ENCODE assay signal across 22 cellular contexts in the genomic region with DNA sequence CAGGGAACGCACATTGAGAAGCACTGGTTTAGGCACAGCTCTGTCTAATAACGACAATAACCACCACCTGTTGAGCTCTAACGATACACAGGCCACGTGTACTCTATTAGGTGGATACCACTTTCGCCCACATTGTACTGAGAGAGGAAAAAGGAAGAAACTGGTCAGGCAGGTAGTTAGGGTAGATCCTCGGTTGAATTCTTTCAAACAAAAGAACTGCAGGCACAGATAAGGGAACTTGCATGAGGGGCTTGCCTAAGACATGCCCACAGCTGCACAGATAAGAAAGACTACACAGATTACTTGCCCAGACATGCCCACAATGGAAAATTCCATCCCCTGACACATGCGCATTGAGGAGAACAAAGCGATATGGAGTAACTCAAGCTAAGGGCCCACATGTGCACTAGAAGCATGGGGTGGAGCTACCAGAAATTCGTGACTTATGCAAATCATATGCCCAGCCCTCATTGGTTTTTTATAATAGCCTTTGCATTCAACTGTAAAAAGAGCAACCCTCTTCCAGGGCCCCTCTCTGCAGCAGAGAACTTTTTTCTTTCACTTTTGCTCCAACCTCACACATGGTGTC.
A peak's percentile ranks its signal among the peaks of the same experiment; 100 is the strongest.
DNase-seq lines count a peak whose midpoint lies in the region; FAIRE-seq and TF ChIP-seq lines count a peak whose summit lies in the region.
"Had no signal": no experiment of that assay in that cellular context is flagged by ENCODE, and none has a peak within 500 bp of the region (broad histone marks: within the 10 kb centered on the region; RNA-seq: fewer than 3 reads in every experiment).

No MANE protein-coding gene starts in this region.

- H3K4me2 ChIP-seq in OCI-LY7 (ENCODE audit: low read length) (no peak overlapping the region), H1 (ENCODE audit: insufficient read depth in 1 of 2, low read depth in 2 of 2, low read length in 2 of 2) (no peak overlapping the region), trophoblast cell (ENCODE audit: low read length) (no peak overlapping the region)

- no peak overlapping the region for H3K4me3 Mint-ChIP-seq in activated naive CD8-positive, alpha-beta T cell treated with anti-CD3 and anti-CD28 coated beads for 36 hours
- H3K4me3 Mint-ChIP-seq: activated naive CD4-positive, alpha-beta T cell treated with anti-CD3 and anti-CD28 coated beads for 36 hours; CD4-positive, CD25-positive, alpha-beta regulatory T cell; natural killer cell; stimulated activated memory B cell treated with anti-CD40 and anti-IgM and Interleukin-4, amounts not matched to agents 10 μg/mL and 1 μg/mL and 100 μg/mL, for 72 hours had no signal

- no peak overlapping the region for H4K8ac ChIP-seq in H1 (ENCODE audit: extremely low read depth, insufficient read depth, low read length)
- peak overlapping the region; percentile 58 for H4K8ac ChIP-seq in trophoblast cell (ENCODE audit: low read depth, low read length)

- no peaks in the 10 kb centered on the region for H3K27me3 ChIP-seq in H1 (replicated peaks in 1 of 4; ENCODE audit: control insufficient read depth in 3 of 4, extremely low read depth in 1 of 4, insufficient read depth in 3 of 4, low read length in 3 of 4)
- no peaks in the 10 kb centered on the region for H3K27me3 ChIP-seq in trophoblast cell (ENCODE audit: insufficient read depth, low read length)
- H3K27me3 ChIP-seq: esophagus muscularis mucosa, sigmoid colon had no signal

- no peak overlapping the region for H3K56ac ChIP-seq in H1 (replicated peaks; ENCODE audit: insufficient read length, low read depth, low read length)

- H3K79me2 ChIP-seq in OCI-LY7 (ENCODE audit: insufficient read depth, low read depth, low read length) (no peaks in the 10 kb centered on the region), H1 (ENCODE audit: control insufficient read depth in 1 of 2, insufficient read depth in 2 of 2, low read length in 2 of 2) (no peaks in the 10 kb centered on the region), trophoblast cell (ENCODE audit: control insufficient read depth, insufficient read depth, low read length, poor library complexity) (no peaks in the 10 kb centered on the region)

- H2BK120ac ChIP-seq in H1 (replicated peaks; ENCODE audit: low read depth, low read length) (peak overlapping the region; percentile 88), trophoblast cell (ENCODE audit: insufficient read depth, low read length, poor library complexity) (peak overlapping the region; percentile 78)

- peaks cover 9% of the 10 kb centered on the region; the same call in 1 of the 2 replicates for H3K9me3 ChIP-seq in OCI-LY7 (ENCODE audit: low read length)
- peaks cover 11 to 13% of the 10 kb centered on the region in 2 experiments for H3K9me3 ChIP-seq in H1 (ENCODE audit: insufficient read depth in 2 of 2, low read depth in 1 of 2, low read length in 1 of 2)
- peaks cover 4% of the 10 kb centered on the region for H3K9me3 ChIP-seq in trophoblast cell (ENCODE audit: insufficient read depth, low read depth, low read length)
- H3K9me3 ChIP-seq: esophagus muscularis mucosa, sigmoid colon had no signal

- H3K23ac ChIP-seq in H1 (ENCODE audit: insufficient read length): no peak overlapping the region
- H3K23ac ChIP-seq in trophoblast cell (ENCODE audit: low read length): no peak overlapping the region

- H3K27me3 Mint-ChIP-seq in activated naive CD8-positive, alpha-beta T cell treated with anti-CD3 and anti-CD28 coated beads for 36 hours: peaks cover 10% of the 10 kb centered on the region
- H3K27me3 Mint-ChIP-seq: CD4-positive, CD25-positive, alpha-beta regulatory T cell had no signal

- no peak for TF ChIP-seq POLR2A in H1 (IDR thresholded peaks at IDR 0.05; ENCODE audit: control extremely low read depth in 1 of 2, low read depth in 2 of 2, low read length in 2 of 2)

- H3K14ac ChIP-seq in H1 (ENCODE audit: insufficient read length) (no peak overlapping the region), trophoblast cell (ENCODE audit: low read length) (peak overlapping the region; percentile 31)

- TF ChIP-seq RAD21 in H1 (IDR thresholded peaks at IDR 0.05 in 1 of 2, conservative IDR thresholded peaks at IDR 0.05 in 1 of 2; ENCODE audit: low read depth in 2 of 2, low read length in 2 of 2): no peak

- H4K91ac ChIP-seq in H1 (replicated peaks; ENCODE audit: insufficient read length, low read length) (peak overlapping the region; percentile 84), trophoblast cell (ENCODE audit: low read depth, low read length) (peak overlapping the region; percentile 89)

- H4K12ac ChIP-seq in trophoblast cell (ENCODE audit: low read depth, low read length): no peak overlapping the region

- H3K23me2 ChIP-seq in H1 (ENCODE audit: low read depth, low read length): no peaks in the 10 kb centered on the region

- H3K36me3 ChIP-seq in OCI-LY7 (ENCODE audit: insufficient read depth, low read length): no peaks in the 10 kb centered on the region
- H3K36me3 ChIP-seq in H1 (ENCODE audit: control insufficient read depth in 2 of 4, insufficient read depth in 4 of 4, low read length in 3 of 4): peaks cover 0 to 8% (median 0%) of the 10 kb centered on the region in 4 experiments; a peak in 2 of 8 replicates
- H3K36me3 ChIP-seq in trophoblast cell (ENCODE audit: control insufficient read depth in 1 of 2, insufficient read depth in 2 of 2, low read length in 2 of 2): no peaks in the 10 kb centered on the region
- H3K36me3 ChIP-seq: esophagus muscularis mucosa, sigmoid colon had no signal

- no peak overlapping the region for H3K27ac ChIP-seq in OCI-LY7 (ENCODE audit: low read depth, low read length, poor library complexity, severe bottlenecking)
- no peak overlapping the region; the same call in 1 of the 2 replicates for H3K27ac ChIP-seq in H1 (ENCODE audit: low read depth, low read length)
- no peak overlapping the region for H3K27ac ChIP-seq in trophoblast cell (ENCODE audit: low read depth, low read length)
- H3K27ac ChIP-seq: esophagus muscularis mucosa, sigmoid colon had no signal

- H4K20me1 ChIP-seq in OCI-LY7 (ENCODE audit: insufficient read depth, low read length) (no peaks in the 10 kb centered on the region), H1 (replicated peaks in 1 of 2; ENCODE audit: control insufficient read depth in 1 of 2, insufficient read depth in 2 of 2, low read length in 2 of 2) (no peaks in the 10 kb centered on the region)

- no peak for FAIRE-seq in H1 (lab: Jason Lieb, UNC)

- no peak overlapping the region for H4K5ac ChIP-seq in H1 (ENCODE audit: insufficient read length, low read depth, low read length)

- peaks cover 27% of the 10 kb centered on the region for H3K4me1 ChIP-seq in OCI-LY7 (ENCODE audit: insufficient read depth, low read length, poor library complexity, severe bottlenecking)
- no peaks in the 10 kb centered on the region for H3K4me1 ChIP-seq in H1 (replicated peaks in 1 of 4; ENCODE audit: control insufficient read depth in 3 of 4, insufficient read depth in 4 of 4, low read length in 3 of 4)
- H3K4me1 ChIP-seq in trophoblast cell (ENCODE audit: control insufficient read depth in 1 of 2, insufficient read depth in 2 of 2, low read length in 2 of 2): no peaks in the 10 kb centered on the region
- H3K4me1 ChIP-seq: esophagus muscularis mucosa, sigmoid colon had no signal

- CTCF ChIA-PET in OCI-LY7 (lab: Charles Lee; ENCODE audit: unreplicated experiment): no interaction called here
- CTCF ChIA-PET in H1 (lab: Charles Lee; ENCODE audit: partially characterized antibody): no interaction called here

- no peak overlapping the region for H2AK5ac ChIP-seq in H1 (ENCODE audit: low read depth, low read length)
- H2AK5ac ChIP-seq in trophoblast cell (ENCODE audit: low read length): no peak overlapping the region

- no peak for TF ChIP-seq EP300 in H1 (IDR thresholded peaks at IDR 0.05; ENCODE audit: borderline replicate concordance in 1 of 2, low read depth in 2 of 2, low read length in 2 of 2)

- H2AFZ ChIP-seq in OCI-LY7 (ENCODE audit: low read length) (peak overlapping the region; percentile 53), H1 (ENCODE audit: low read length) (peak overlapping the region; percentile 86; the same call in 1 of the 2 replicates), trophoblast cell (ENCODE audit: insufficient read depth, low read length, poor library complexity) (no peak overlapping the region)

- no peak overlapping the region for H3K27ac Mint-ChIP-seq in activated naive CD8-positive, alpha-beta T cell treated with anti-CD3 and anti-CD28 coated beads for 36 hours
- H3K27ac Mint-ChIP-seq: activated naive CD4-positive, alpha-beta T cell treated with anti-CD3 and anti-CD28 coated beads for 36 hours; CD4-positive, CD25-positive, alpha-beta regulatory T cell; natural killer cell; stimulated activated memory B cell treated with anti-CD40 and anti-IgM and Interleukin-4, amounts not matched to agents 10 μg/mL and 1 μg/mL and 100 μg/mL, for 72 hours had no signal

- H3K18ac ChIP-seq in H1 (ENCODE audit: extremely low read depth, low read length): peak overlapping the region; percentile 84; the same call in 1 of the 2 replicates
- no peak overlapping the region for H3K18ac ChIP-seq in trophoblast cell (ENCODE audit: low read length)

- BruUV-seq in OCI-LY7 (replicated peaks; lab: Mats Ljungman, UMichigan): no TSS peak

- no peaks in the 10 kb centered on the region for H3K9me2 ChIP-seq in OCI-LY7 (ENCODE audit: insufficient read depth, low read length)

- intact Hi-C loops in OCI-LY7 (cut with micrococcal nuclease; ENCODE audit: unreplicated experiment): no loop called here

- H2BK20ac ChIP-seq in H1 (ENCODE audit: low read length): no peak overlapping the region; the same call in 1 of the 2 replicates

- H2BK15ac ChIP-seq in H1 (ENCODE audit: low read length): no peak overlapping the region

- DNase-seq in NCI-H748 (lab: John Stamatoyannopoulos, UW; ENCODE audit: unreplicated experiment) (peak; percentile 46), NCI-H748 treated with DMSO at 0.1 percent for 48 hours (lab: John Stamatoyannopoulos, UW) (no peak), OCI-LY7 (ENCODE audit: low spot score) (peak; percentile 30), H1 (ENCODE audit: low read depth in 1 of 2, low spot score in 2 of 2) (no peak), trophoblast cell (peak in 1 of 2 donors; percentile 20), 8988T (no peak), germinal center (ENCODE audit: low spot score) (no peak)
- DNase-seq in activated naive CD8-positive, alpha-beta T cell treated with anti-CD3 and anti-CD28 coated beads for 36 hours: no peak
- DNase-seq: activated CD8-positive, alpha-beta memory T cell treated with anti-CD3 and anti-CD28 coated beads for 24 hours; activated naive CD4-positive, alpha-beta T cell treated with anti-CD3 and anti-CD28 coated beads for 36 hours; activated T-cell treated with anti-CD3 and anti-CD28 coated beads, Interleukin-2, amount 50 U/mL, for 48 hours; anterior cingulate cortex; CD4-positive, CD25-positive, alpha-beta regulatory T cell; DMS153; left cardiac atrium; natural killer cell; NCI-H1694 treated with DMSO at 0.1 percent for 48 hours; NCI-H345; NK-92 treated with Interleukin-12 subunit alpha and Interleukin-12 subunit beta, amount 100 ng/mL, for 24 hours; sigmoid colon had no signal

- POLR2A ChIA-PET in OCI-LY7 (lab: Charles Lee): interaction anchor here (0.6 kb wide), 2 partner anchors 231 to 386 kb away, joined by 3 to 5 read pairs; no protein-coding TSS in a partner anchor
- POLR2A ChIA-PET in H1 (lab: Charles Lee; ENCODE audit: partially characterized antibody): no interaction called here

- no peak overlapping the region for H3K4me3 ChIP-seq in OCI-LY7 (ENCODE audit: low read depth, low read length, poor library complexity, severe bottlenecking)
- H3K4me3 ChIP-seq in H1 (ENCODE audit: extremely low read depth in 1 of 4, insufficient read depth in 2 of 4, low read depth in 3 of 4, low read length in 4 of 4): no peak overlapping the region
- no peak overlapping the region for H3K4me3 ChIP-seq in trophoblast cell (ENCODE audit: low read depth, low read length)
- H3K4me3 ChIP-seq: esophagus muscularis mucosa, sigmoid colon had no signal

- WGBS in H1 (ENCODE audit: extremely low coverage in 1 of 2, insufficient coverage in 1 of 2, insufficient read length in 1 of 2, insufficient replicate concordance in 2 of 2, low coverage in 1 of 2, low lambda C conversion rate in 2 of 2, missing lambda C conversion rate in 1 of 2), 2 experiments: 91% methylated on average over 8 of the region's 9 CpGs; no CpG with 5 or more reads in 1 of the 2 experiments
- no CpG with 5 or more reads among the region's 9 CpGs for WGBS in trophoblast cell (ENCODE audit: extremely low coverage, insufficient coverage, insufficient read length)

- no peak for TF ChIP-seq CTCF in OCI-LY7 (conservative IDR thresholded peaks at IDR 0.05; ENCODE audit: low read length)
- no peak for TF ChIP-seq CTCF in H1 (IDR thresholded peaks at IDR 0.05; ENCODE audit: control extremely low read depth in 1 of 3, insufficient read depth in 1 of 3, low read depth in 1 of 3, low read length in 3 of 3)

- H3K4ac ChIP-seq in H1 (replicated peaks; ENCODE audit: insufficient read length, low read depth, low read length) (peak overlapping the region; percentile 36), trophoblast cell (ENCODE audit: low read depth, low read length) (no peak overlapping the region)

- H3K4me1 Mint-ChIP-seq in activated naive CD8-positive, alpha-beta T cell treated with anti-CD3 and anti-CD28 coated beads for 36 hours: no peaks in the 10 kb centered on the region
- H3K4me1 Mint-ChIP-seq: CD4-positive, CD25-positive, alpha-beta regulatory T cell; natural killer cell; stimulated activated memory B cell treated with anti-CD40 and anti-IgM and Interleukin-4, amounts not matched to agents 10 μg/mL and 1 μg/mL and 100 μg/mL, for 72 hours had no signal

- H3K79me1 ChIP-seq in H1 (ENCODE audit: low read depth, low read length) (no peaks in the 10 kb centered on the region), trophoblast cell (ENCODE audit: low read length) (no peaks in the 10 kb centered on the region)

- H3K9ac ChIP-seq in H1 (replicated peaks in 1 of 4; ENCODE audit: extremely low read depth in 1 of 4, low read depth in 3 of 4, low read length in 3 of 4): no peak overlapping the region
- no peak overlapping the region for H3K9ac ChIP-seq in trophoblast cell (ENCODE audit: low read length)

- H3K9me3 Mint-ChIP-seq in activated naive CD8-positive, alpha-beta T cell treated with anti-CD3 and anti-CD28 coated beads for 36 hours: peaks cover 1% of the 10 kb centered on the region

- peaks cover 1% of the 10 kb centered on the region for H3K36me3 Mint-ChIP-seq in activated naive CD8-positive, alpha-beta T cell treated with anti-CD3 and anti-CD28 coated beads for 36 hours
- H3K36me3 Mint-ChIP-seq: CD4-positive, CD25-positive, alpha-beta regulatory T cell; natural killer cell; stimulated activated memory B cell treated with anti-CD40 and anti-IgM and Interleukin-4, amounts not matched to agents 10 μg/mL and 1 μg/mL and 100 μg/mL, for 72 hours had no signal

- no peak overlapping the region; the same call in 1 of the 2 replicates for H2BK12ac ChIP-seq in H1 (ENCODE audit: low read depth, low read length)
- peak overlapping the region; percentile 80 for H2BK12ac ChIP-seq in trophoblast cell (ENCODE audit: low read length)

- H2BK5ac ChIP-seq in H1 (ENCODE audit: low read depth, low read length): peak overlapping the region; percentile 97; the same call in 1 of the 2 replicates
- peak overlapping the region; percentile 26 for H2BK5ac ChIP-seq in trophoblast cell (ENCODE audit: low read depth, low read length, poor library complexity)

Comparison
In these comparisons a context has a peak if more than half of its experiments do, and no peak if none do; other contexts are left out.
1. DNase-seq: peak in NCI-H748 (single experiment) and OCI-LY7 (single experiment); none in NCI-H748 treated with DMSO at 0.1 percent for 48 hours (single experiment), H1 (0 of 2), 8988T (single experiment), germinal center (single experiment) and activated naive CD8-positive, alpha-beta T cell treated with anti-CD3 and anti-CD28 coated beads for 36 hours (single experiment).